Comparison of ENCODE assay signal across 19 cellular contexts in genomic region chr12:66941150-66941549, GRCh38.
DNase-seq lines count a peak whose midpoint lies in the region; ATAC-seq, FAIRE-seq and TF ChIP-seq lines count a peak whose summit lies in the region.
"Had no signal": no experiment of that assay in that cellular context is flagged by ENCODE, and none has a peak within 500 bp of the region (broad histone marks: within the 10 kb centered on the region; RNA-seq: fewer than 3 reads in every experiment).

No MANE protein-coding gene starts in this region.

- H3K9me3 ChIP-seq in A549 (no peaks in the 10 kb centered on the region), HEK293 (ENCODE audit: control insufficient read depth, insufficient read depth, low read depth, low read length) (no peaks in the 10 kb centered on the region), astrocyte (ENCODE audit: insufficient read depth, low read depth, low read length) (no peaks in the 10 kb centered on the region)
- H3K9me3 ChIP-seq: MG63 had no signal

- POLR2A ChIA-PET in activated CD8-positive, alpha-beta T cell treated with anti-CD3 and anti-CD28 coated beads for 36 hours (lab: Charles Lee): interaction anchor here (0.5 kb wide), 1 partner anchor 625 kb away, joined by 3 read pairs; no protein-coding TSS in a partner anchor
- POLR2A ChIA-PET in activated CD8-positive, alpha-beta T cell treated with anti-CD3 and anti-CD28 coated beads, Interleukin-2, amount 10 ng/mL, durations not matched to agents 7 days and 5 days (lab: Charles Lee): no interaction called here
- POLR2A ChIA-PET in A549 (lab: Yijun Ruan, JAX): no interaction called here
- POLR2A ChIA-PET in HEK293 (lab: Yijun Ruan, JAX): no interaction called here

- intact Hi-C loops in activated CD8-positive, alpha-beta T cell treated with anti-CD3 and anti-CD28 coated beads for 36 hours (cut with micrococcal nuclease): no loop called here

- no peak for TF ChIP-seq RAD21 in A549 (conservative IDR thresholded peaks at IDR 0.05 in 1 of 2, IDR thresholded peaks at IDR 0.05 in 1 of 2)

- H4K20me1 ChIP-seq in astrocyte (ENCODE audit: insufficient read depth, low read length): no peaks in the 10 kb centered on the region

- H3K27me3 ChIP-seq in astrocyte (ENCODE audit: insufficient read depth, low read length): no peaks in the 10 kb centered on the region
- H3K27me3 ChIP-seq: MG63 had no signal

- H3K4me1 ChIP-seq in A549 (peaks cover 7% of the 10 kb centered on the region; the same call in 1 of the 3 replicates), HEK293 (ENCODE audit: control insufficient read depth, insufficient read depth, low read length) (peaks cover 6% of the 10 kb centered on the region; the same call in 1 of the 2 replicates), astrocyte (ENCODE audit: insufficient read depth, low read length) (peaks cover 9% of the 10 kb centered on the region)

- H3K27me3 Mint-ChIP-seq in activated CD8-positive, alpha-beta T cell treated with anti-CD3 and anti-CD28 coated beads for 36 hours: peaks cover 2% of the 10 kb centered on the region
- H3K27me3 Mint-ChIP-seq in activated CD8-positive, alpha-beta T cell treated with anti-CD3 and anti-CD28 coated beads, Interleukin-2, amount 10 ng/mL, durations not matched to agents 7 days and 5 days (ENCODE audit: low read depth): peaks cover 2% of the 10 kb centered on the region
- no peaks in the 10 kb centered on the region for H3K27me3 Mint-ChIP-seq in astrocyte (ENCODE audit: low read depth, unreplicated experiment)
- peaks cover 0 to 4% of the 10 kb centered on the region in 2 donors for H3K27me3 Mint-ChIP-seq in stimulated activated naive B cell treated with anti-CD40 and anti-IgM and Interleukin-4, amounts not matched to agents 10 μg/mL and 1 μg/mL and 100 μg/mL, for 72 hours

- H3K4me3 ChIP-seq in A549: no peak overlapping the region
- H3K4me3 ChIP-seq in HEK293 (ENCODE audit: low read depth, low read length): no peak overlapping the region
- no peak overlapping the region for H3K4me3 ChIP-seq in astrocyte (ENCODE audit: insufficient read depth, low read depth, low read length)
- H3K4me3 ChIP-seq: MG63, PC-9 had no signal

- no peak overlapping the region for H3K27ac Mint-ChIP-seq in activated CD8-positive, alpha-beta T cell treated with anti-CD3 and anti-CD28 coated beads for 36 hours
- no peak overlapping the region for H3K27ac Mint-ChIP-seq in activated CD8-positive, alpha-beta T cell treated with anti-CD3 and anti-CD28 coated beads, Interleukin-2, amount 10 ng/mL, durations not matched to agents 7 days and 5 days
- H3K27ac Mint-ChIP-seq in astrocyte (ENCODE audit: unreplicated experiment): no peak overlapping the region
- H3K27ac Mint-ChIP-seq in stimulated activated naive B cell treated with anti-CD40 and anti-IgM and Interleukin-4, amounts not matched to agents 10 μg/mL and 1 μg/mL and 100 μg/mL, for 72 hours: no peak overlapping the region
- H3K27ac Mint-ChIP-seq: HFFc6 had no signal

- TF ChIP-seq POLR2A in A549 (IDR thresholded peaks at IDR 0.05; ENCODE audit: low read length): no peak

- DNase-seq in activated CD8-positive, alpha-beta T cell treated with anti-CD3 and anti-CD28 coated beads for 36 hours: peak; percentile 13
- no peak for DNase-seq in activated CD8-positive, alpha-beta T cell treated with anti-CD3 and anti-CD28 coated beads, Interleukin-2, amount 10 ng/mL, durations not matched to agents 7 days and 5 days
- DNase-seq in A549 (ENCODE audit: low read depth in 1 of 2, low spot score in 1 of 2) (no peak), astrocyte (ENCODE audit: low read depth) (peak; percentile 7), dermis blood vessel endothelial cell (no peak)
- DNase-seq in stimulated activated naive B cell treated with anti-CD40 and anti-IgM and Interleukin-4, amounts not matched to agents 10 μg/mL and 1 μg/mL and 100 μg/mL, for 72 hours: no peak
- DNase-seq: C1 segment of cervical spinal cord, DND-41, HFFc6, MG63, NCI-H1092, NCI-H146, NCI-H2081, NCI-H748 treated with DMSO at 0.1 percent for 48 hours, PC-9 had no signal

- TF ChIP-seq CTCF in activated CD8-positive, alpha-beta T cell treated with anti-CD3 and anti-CD28 coated beads for 36 hours (IDR thresholded peaks at IDR 0.05): no peak
- TF ChIP-seq CTCF in A549 (IDR thresholded peaks at IDR 0.05): no peak
- TF ChIP-seq CTCF in HEK293 (tag by site-specific recombination; IDR thresholded peaks at IDR 0.05): no peak
- TF ChIP-seq CTCF in astrocyte (IDR thresholded peaks at IDR 0.05; ENCODE audit: insufficient read depth, low read depth, low read length): no peak

- H3K36me3 ChIP-seq in HEK293 (ENCODE audit: control insufficient read depth in 2 of 2, insufficient read depth in 1 of 2, low read length in 2 of 2): no peaks in the 10 kb centered on the region
- H3K36me3 ChIP-seq in astrocyte (ENCODE audit: insufficient read depth, low read length): no peaks in the 10 kb centered on the region
- H3K36me3 ChIP-seq: MG63 had no signal

- peaks cover 9% of the 10 kb centered on the region for H3K4me1 Mint-ChIP-seq in activated CD8-positive, alpha-beta T cell treated with anti-CD3 and anti-CD28 coated beads for 36 hours (ENCODE audit: low read depth)
- no peaks in the 10 kb centered on the region for H3K4me1 Mint-ChIP-seq in activated CD8-positive, alpha-beta T cell treated with anti-CD3 and anti-CD28 coated beads, Interleukin-2, amount 10 ng/mL, durations not matched to agents 7 days and 5 days (ENCODE audit: low read depth)
- peaks cover 11% of the 10 kb centered on the region for H3K4me1 Mint-ChIP-seq in astrocyte (ENCODE audit: low read depth, unreplicated experiment)
- no peaks in the 10 kb centered on the region for H3K4me1 Mint-ChIP-seq in stimulated activated naive B cell treated with anti-CD40 and anti-IgM and Interleukin-4, amounts not matched to agents 10 μg/mL and 1 μg/mL and 100 μg/mL, for 72 hours

- no peaks in the 10 kb centered on the region for H3K9me3 Mint-ChIP-seq in activated CD8-positive, alpha-beta T cell treated with anti-CD3 and anti-CD28 coated beads for 36 hours
- no peaks in the 10 kb centered on the region for H3K9me3 Mint-ChIP-seq in activated CD8-positive, alpha-beta T cell treated with anti-CD3 and anti-CD28 coated beads, Interleukin-2, amount 10 ng/mL, durations not matched to agents 7 days and 5 days (ENCODE audit: insufficient read depth)
- no peaks in the 10 kb centered on the region for H3K9me3 Mint-ChIP-seq in astrocyte (ENCODE audit: unreplicated experiment)
- H3K9me3 Mint-ChIP-seq in stimulated activated naive B cell treated with anti-CD40 and anti-IgM and Interleukin-4, amounts not matched to agents 10 μg/mL and 1 μg/mL and 100 μg/mL, for 72 hours: no peaks in the 10 kb centered on the region

- no peak overlapping the region for H3K4me3 Mint-ChIP-seq in activated CD8-positive, alpha-beta T cell treated with anti-CD3 and anti-CD28 coated beads for 36 hours
- H3K4me3 Mint-ChIP-seq in activated CD8-positive, alpha-beta T cell treated with anti-CD3 and anti-CD28 coated beads, Interleukin-2, amount 10 ng/mL, durations not matched to agents 7 days and 5 days: no peak overlapping the region
- no peak overlapping the region for H3K4me3 Mint-ChIP-seq in astrocyte (ENCODE audit: unreplicated experiment)
- no peak overlapping the region for H3K4me3 Mint-ChIP-seq in stimulated activated naive B cell treated with anti-CD40 and anti-IgM and Interleukin-4, amounts not matched to agents 10 μg/mL and 1 μg/mL and 100 μg/mL, for 72 hours
- H3K4me3 Mint-ChIP-seq: HFFc6 had no signal

- H3K27ac ChIP-seq in A549 (no peak overlapping the region), HEK293 (ENCODE audit: extremely low read depth, low read depth, low read length) (no peak overlapping the region), astrocyte (ENCODE audit: low read depth, low read length) (peak overlapping the region; percentile 22)
- H3K27ac ChIP-seq: PC-9 had no signal

- ATAC-seq in activated CD8-positive, alpha-beta T cell treated with anti-CD3 and anti-CD28 coated beads for 36 hours: peak; percentile 88
- ATAC-seq in activated CD8-positive, alpha-beta T cell treated with anti-CD3 and anti-CD28 coated beads, Interleukin-2, amount 10 ng/mL, durations not matched to agents 7 days and 5 days: no peak
- no peak for ATAC-seq in A549
- ATAC-seq in stimulated activated naive B cell treated with anti-CD40 and anti-IgM and Interleukin-4, amounts not matched to agents 10 μg/mL and 1 μg/mL and 100 μg/mL, for 72 hours (replicated peaks): no peak
- ATAC-seq in esophagus mucosa: no peak

- H3K79me2 ChIP-seq in astrocyte (ENCODE audit: insufficient read depth, low read length): no peaks in the 10 kb centered on the region

- no peak overlapping the region for H2AFZ ChIP-seq in astrocyte (ENCODE audit: low read depth, low read length)
- H2AFZ ChIP-seq: PC-9 had no signal

- no peaks in the 10 kb centered on the region for H3K36me3 Mint-ChIP-seq in activated CD8-positive, alpha-beta T cell treated with anti-CD3 and anti-CD28 coated beads for 36 hours (ENCODE audit: low read depth)
- H3K36me3 Mint-ChIP-seq in activated CD8-positive, alpha-beta T cell treated with anti-CD3 and anti-CD28 coated beads, Interleukin-2, amount 10 ng/mL, durations not matched to agents 7 days and 5 days (ENCODE audit: low read depth): no peaks in the 10 kb centered on the region
- no peaks in the 10 kb centered on the region for H3K36me3 Mint-ChIP-seq in astrocyte (ENCODE audit: low read depth, unreplicated experiment)
- no peaks in the 10 kb centered on the region for H3K36me3 Mint-ChIP-seq in stimulated activated naive B cell treated with anti-CD40 and anti-IgM and Interleukin-4, amounts not matched to agents 10 μg/mL and 1 μg/mL and 100 μg/mL, for 72 hours

- CTCF ChIA-PET in activated CD8-positive, alpha-beta T cell treated with anti-CD3 and anti-CD28 coated beads for 36 hours (lab: Charles Lee): interaction anchor here (1.1 to 1.9 kb wide), 2 partner anchors 10 to 12 kb away, joined by 3 to 5 read pairs; no protein-coding TSS in a partner anchor
- CTCF ChIA-PET in activated CD8-positive, alpha-beta T cell treated with anti-CD3 and anti-CD28 coated beads, Interleukin-2, amount 10 ng/mL, durations not matched to agents 7 days and 5 days (lab: Charles Lee): no interaction called here
- CTCF ChIA-PET in A549 (lab: Yijun Ruan, JAX) (interaction anchor here (1.6 kb wide), 1 partner anchor 13 kb away, joined by 3 read pairs; no protein-coding TSS in a partner anchor), HEK293 (lab: Yijun Ruan, JAX) (interaction anchor here (0.6 kb wide), 1 partner anchor 328 kb away, joined by 3 read pairs; no protein-coding TSS in a partner anchor)

- H3K4me2 ChIP-seq in A549 (0 out of 3 replicates have a peak overlapping the region, but pooled peaks have one; percentile 4), astrocyte (ENCODE audit: low read length) (peak overlapping the region; percentile 24)
- H3K4me2 ChIP-seq: PC-9 had no signal

- no peak overlapping the region for H3K9ac ChIP-seq in astrocyte (ENCODE audit: low read length)

- FAIRE-seq in A549 (lab: Jason Lieb, UNC) (no peak), astrocyte (lab: Jason Lieb, UNC) (peak; percentile 13)
- FAIRE-seq: GM12892, H1 had no signal

- TF ChIP-seq EP300 in A549 (IDR thresholded peaks at IDR 0.05): no peak

- 44% methylated on average over 1 of the region's 1 CpG for WGBS in A549 (ENCODE audit: missing lambda C conversion rate)

TF ChIP-seq in HEK293, 187 proteins besides CTCF, POLR2A, EP300 and RAD21 (continues in another document):
- TF ChIP-seq FEZF1 (tag by site-specific recombination; IDR thresholded peaks at IDR 0.05): peak; percentile 72
- no peak for TF ChIP-seq KLF10 (tag by site-specific recombination; IDR thresholded peaks at IDR 0.05)

Comparison
In these comparisons a context has a peak if more than half of its experiments do, and no peak if none do; other contexts are left out.
1. DNase-seq: peak in activated CD8-positive, alpha-beta T cell treated with anti-CD3 and anti-CD28 coated beads for 36 hours (single experiment) and astrocyte (single experiment); none in activated CD8-positive, alpha-beta T cell treated with anti-CD3 and anti-CD28 coated beads, Interleukin-2, amount 10 ng/mL, durations not matched to agents 7 days and 5 days (single experiment), A549 (0 of 2), stimulated activated naive B cell treated with anti-CD40 and anti-IgM and Interleukin-4, amounts not matched to agents 10 μg/mL and 1 μg/mL and 100 μg/mL, for 72 hours (single experiment) and dermis blood vessel endothelial cell (single experiment).